Comparison of ENCODE assay signal across 9 cellular contexts in the genomic region with DNA sequence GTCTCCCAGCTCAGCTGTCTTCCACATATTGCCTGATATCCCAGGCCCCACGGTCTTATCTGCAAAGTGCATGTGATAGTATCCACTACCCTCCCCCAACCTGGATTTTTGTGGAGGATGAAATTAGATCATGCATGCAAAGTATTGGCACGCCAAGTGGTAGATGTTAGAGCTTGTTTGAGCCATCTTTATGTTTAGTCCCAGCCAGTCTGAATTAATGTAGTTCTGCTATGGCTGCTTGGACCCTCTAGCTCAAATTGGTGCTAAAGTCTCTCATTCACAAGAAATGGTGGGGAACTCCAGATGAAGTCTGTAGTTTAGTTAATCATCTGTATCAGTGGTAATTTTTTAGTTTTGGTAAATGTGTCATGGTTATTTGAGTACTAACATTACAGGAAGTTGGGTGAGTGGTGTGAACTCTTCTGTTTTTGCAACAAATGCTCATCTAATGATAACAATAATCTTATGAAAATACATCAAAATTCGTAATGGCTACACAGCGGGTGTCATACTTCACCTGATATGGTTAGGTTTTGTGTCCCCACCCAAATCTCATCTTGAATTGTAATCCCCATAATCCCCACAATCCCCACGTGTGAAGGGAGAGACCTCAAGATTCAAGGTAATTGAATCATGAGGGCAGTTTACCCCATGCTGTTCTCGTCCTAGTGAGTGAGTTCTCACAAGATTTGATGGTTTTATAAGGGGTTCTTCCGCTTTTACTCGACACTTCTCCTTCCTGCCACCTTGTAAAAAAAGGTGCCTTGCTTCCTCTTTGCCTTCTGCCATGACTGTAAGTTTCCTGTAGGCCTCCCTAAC.
DNase-seq lines count a peak whose midpoint lies in the region; ATAC-seq and TF ChIP-seq lines count a peak whose summit lies in the region.
"Had no signal": no experiment of that assay in that cellular context is flagged by ENCODE, and none has a peak within 500 bp of the region (broad histone marks: within the 10 kb centered on the region; RNA-seq: fewer than 3 reads in every experiment).

No MANE protein-coding gene starts in this region.

- H3K27me3 Mint-ChIP-seq in CD4-positive, alpha-beta T cell = no peaks in the 10 kb centered on the region
- H3K27me3 Mint-ChIP-seq in central memory CD8-positive, alpha-beta T cell = no peaks in the 10 kb centered on the region
- peaks cover 12% of the 10 kb centered on the region for H3K27me3 Mint-ChIP-seq in glutamatergic neuron (ENCODE audit: unreplicated experiment)

- H3K9me3 ChIP-seq in CD4-positive, alpha-beta T cell (ENCODE audit: control insufficient read depth, low read length) = no peaks in the 10 kb centered on the region
- H3K9me3 ChIP-seq in uterus (no peaks in the 10 kb centered on the region), osteoblast (ENCODE audit: low read depth, low read length) (no peaks in the 10 kb centered on the region)
- H3K9me3 ChIP-seq: heart left ventricle had no signal

- no peak for TF ChIP-seq POLR2A in uterus (IDR thresholded peaks at IDR 0.05)

- no peak for TF ChIP-seq CTCF in CD4-positive, alpha-beta T cell (IDR thresholded peaks at IDR 0.05)
- TF ChIP-seq CTCF in glutamatergic neuron (IDR thresholded peaks at IDR 0.05; ENCODE audit: partially characterized antibody, unreplicated experiment) = no peak
- TF ChIP-seq CTCF in uterus (IDR thresholded peaks at IDR 0.05) = no peak
- no peak for TF ChIP-seq CTCF in osteoblast (IDR thresholded peaks at IDR 0.05; ENCODE audit: extremely low read depth, low read depth, low read length)

- no peaks in the 10 kb centered on the region for H3K79me2 ChIP-seq in osteoblast (ENCODE audit: insufficient read depth, low read length)

- H3K36me3 ChIP-seq in uterus = no peaks in the 10 kb centered on the region
- no peaks in the 10 kb centered on the region for H3K36me3 ChIP-seq in osteoblast (ENCODE audit: insufficient read depth, low read length)
- H3K36me3 ChIP-seq: heart left ventricle had no signal

- H3K36me3 Mint-ChIP-seq in CD4-positive, alpha-beta T cell (ENCODE audit: low read depth) = no peaks in the 10 kb centered on the region
- H3K36me3 Mint-ChIP-seq in central memory CD8-positive, alpha-beta T cell (ENCODE audit: insufficient read depth) = no peaks in the 10 kb centered on the region
- peaks cover 5% of the 10 kb centered on the region for H3K36me3 Mint-ChIP-seq in glutamatergic neuron (ENCODE audit: unreplicated experiment)

- H3K4me2 ChIP-seq in osteoblast (ENCODE audit: insufficient read depth, low read length) = no peak overlapping the region
- H3K4me2 ChIP-seq: PC-9 had no signal

- H3K27me3 ChIP-seq in CD4-positive, alpha-beta T cell (ENCODE audit: control insufficient read depth, insufficient read depth, low read length) = no peaks in the 10 kb centered on the region
- H3K27me3 ChIP-seq in uterus (no peaks in the 10 kb centered on the region), osteoblast (ENCODE audit: insufficient read depth, low read length) (no peaks in the 10 kb centered on the region)
- H3K27me3 ChIP-seq: heart left ventricle had no signal

- H2AFZ ChIP-seq in osteoblast (ENCODE audit: low read length) = no peak overlapping the region
- H2AFZ ChIP-seq: PC-9 had no signal

- CTCF ChIA-PET in CD4-positive, alpha-beta T cell (lab: Charles Lee) = interaction anchor here (1.1 to 1.2 kb wide), 2 partner anchors 15 to 72 kb away, joined by 3 to 4 read pairs; no protein-coding TSS in a partner anchor

- H4K20me1 ChIP-seq in osteoblast (ENCODE audit: insufficient read depth, low read length) = no peaks in the 10 kb centered on the region

- H3K4me1 Mint-ChIP-seq in CD4-positive, alpha-beta T cell (ENCODE audit: low read depth) = peaks cover 49% of the 10 kb centered on the region
- peaks cover 47% of the 10 kb centered on the region for H3K4me1 Mint-ChIP-seq in central memory CD8-positive, alpha-beta T cell
- peaks cover 57% of the 10 kb centered on the region for H3K4me1 Mint-ChIP-seq in glutamatergic neuron (ENCODE audit: low read depth, unreplicated experiment)

- no peaks in the 10 kb centered on the region for H3K9me3 Mint-ChIP-seq in CD4-positive, alpha-beta T cell
- peaks cover 5% of the 10 kb centered on the region for H3K9me3 Mint-ChIP-seq in central memory CD8-positive, alpha-beta T cell
- peaks cover 23% of the 10 kb centered on the region for H3K9me3 Mint-ChIP-seq in glutamatergic neuron (ENCODE audit: unreplicated experiment)

- ATAC-seq in CD4-positive, alpha-beta T cell (ENCODE audit: poor library complexity) = no peak
- peak; percentile 85 for ATAC-seq in central memory CD8-positive, alpha-beta T cell (replicated peaks; ENCODE audit: extremely low read depth, poor library complexity, severe bottlenecking)

- H3K4me3 ChIP-seq in uterus = no peak overlapping the region
- H3K4me3 ChIP-seq in osteoblast (ENCODE audit: insufficient read depth, low read length) = no peak overlapping the region
- H3K4me3 ChIP-seq: PC-9 had no signal

- H3K27ac ChIP-seq in CD4-positive, alpha-beta T cell (ENCODE audit: low read depth, low read length) = no peak overlapping the region
- H3K27ac ChIP-seq in uterus (no peak overlapping the region), osteoblast (ENCODE audit: low read depth, low read length) (no peak overlapping the region)
- H3K27ac ChIP-seq: PC-9 had no signal

- H3K27ac Mint-ChIP-seq in CD4-positive, alpha-beta T cell = peak overlapping the region; percentile 50
- H3K27ac Mint-ChIP-seq in central memory CD8-positive, alpha-beta T cell (ENCODE audit: low read depth) = peak overlapping the region; percentile 80
- H3K27ac Mint-ChIP-seq in glutamatergic neuron (ENCODE audit: unreplicated experiment) = no peak overlapping the region

- H3K4me1 ChIP-seq in uterus (no peaks in the 10 kb centered on the region), osteoblast (ENCODE audit: insufficient read depth, low read length) (peaks cover 12% of the 10 kb centered on the region)

- intact Hi-C loops in CD4-positive, alpha-beta T cell (cut with DNase I, micrococcal nuclease) = loop anchor here (10.0 kb wide), 2 partner anchors 51 to 329 kb away; a partner anchor contains a TSS
- intact Hi-C loops in uterus (cut with DNase I; ENCODE audit: low total_unique reads) = no loop called here

- POLR2A ChIA-PET in CD4-positive, alpha-beta T cell (lab: Charles Lee) = interaction anchor here (1.2 kb wide), 1 partner anchor 95 kb away, joined by 5 read pairs; no protein-coding TSS in a partner anchor

- H3K4me3 Mint-ChIP-seq in CD4-positive, alpha-beta T cell = no peak overlapping the region
- H3K4me3 Mint-ChIP-seq in central memory CD8-positive, alpha-beta T cell = no peak overlapping the region
- H3K4me3 Mint-ChIP-seq in glutamatergic neuron (ENCODE audit: unreplicated experiment) = no peak overlapping the region

- DNase-seq in CD4-positive, alpha-beta T cell = no peak
- DNase-seq in GDM1 (lab: John Stamatoyannopoulos, UW) = peak; percentile 54
- DNase-seq in NCI-H2171 (lab: John Stamatoyannopoulos, UW) = peak; percentile 16
- DNase-seq in central memory CD8-positive, alpha-beta T cell (ENCODE audit: low spot score in 2 of 2) = no peak
- DNase-seq in glutamatergic neuron = no peak
- DNase-seq in uterus = no peak
- no peak for DNase-seq in osteoblast (ENCODE audit: insufficient read length, low spot score, missing footprints)
- DNase-seq: heart left ventricle, PC-9 had no signal

Comparison
In these comparisons a context has a peak if more than half of its experiments do, and no peak if none do; other contexts are left out.
1. DNase-seq: peak in GDM1 (single experiment) and NCI-H2171 (single experiment); none in CD4-positive, alpha-beta T cell (0 of 10), central memory CD8-positive, alpha-beta T cell (0 of 2), glutamatergic neuron (single experiment), uterus (0 of 2) and osteoblast (single experiment).